In genomic region chr1:221543529-221544120, GRCh38 we compare ENCODE assay signal across 8 cellular contexts.
DNase-seq lines count a peak whose midpoint lies in the region; ATAC-seq and FAIRE-seq lines count a peak whose summit lies in the region.

No MANE protein-coding gene starts in this region.

- no peak overlapping the region for H3K9ac ChIP-seq in neuronal stem cell (ENCODE audit: low read depth, low read length, poor library complexity)

- no peak overlapping the region for H3K4ac ChIP-seq in neuronal stem cell (ENCODE audit: low read length)

- no peak overlapping the region for H3K23ac ChIP-seq in neuronal stem cell (ENCODE audit: low read depth, low read length, poor library complexity)

- H3K9me3 Mint-ChIP-seq in immature natural killer cell, result no peaks in the 10 kb centered on the region

- no peak overlapping the region for H3K27ac Mint-ChIP-seq in immature natural killer cell

- H3K27me3 Mint-ChIP-seq in immature natural killer cell (ENCODE audit: low read depth in 3 of 3), result peaks cover 0 to 10% (median 6%) of the 10 kb centered on the region in 3 donors

- no peak overlapping the region for H4K91ac ChIP-seq in neuronal stem cell (ENCODE audit: low read depth, low read length, poor library complexity)

- H3K4me3 ChIP-seq in neuronal stem cell (ENCODE audit: low read length in 2 of 2), result no peak overlapping the region

- no peak overlapping the region for H2BK15ac ChIP-seq in neuronal stem cell (ENCODE audit: low read length)

- no peaks in the 10 kb centered on the region for H3K36me3 Mint-ChIP-seq in immature natural killer cell

- H3K9me3 ChIP-seq in neuronal stem cell (replicated peaks in 1 of 2; ENCODE audit: control insufficient read depth in 2 of 2, insufficient read depth in 1 of 2, low read depth in 1 of 2, low read length in 2 of 2), result no peaks in the 10 kb centered on the region

- H3K14ac ChIP-seq in neuronal stem cell (ENCODE audit: low read length), result no peak overlapping the region

- H2AK5ac ChIP-seq in neuronal stem cell (ENCODE audit: low read depth, low read length), result no peak overlapping the region

- no peak overlapping the region for H4K8ac ChIP-seq in neuronal stem cell (ENCODE audit: low read depth, low read length)

- FAIRE-seq in GM19239 (lab: Jason Lieb, UNC), result peak; percentile 44

- H2BK5ac ChIP-seq in neuronal stem cell (ENCODE audit: low read length), result no peak overlapping the region

- WGBS in neuronal stem cell (ENCODE audit: extremely low coverage in 2 of 2, insufficient read length in 2 of 2, insufficient replicate concordance in 1 of 2), 2 donors, result no CpG with 5 or more reads among the region's 4 CpGs

- DNase-seq in ACHN (peak; percentile 48), GM19239 (ENCODE audit: insufficient read length, low spot score) (no peak), UCSD-AML1 (lab: John Stamatoyannopoulos, UW; ENCODE audit: unreplicated experiment) (peak; percentile 13), immature natural killer cell (peak in 2 of 3 donors; percentile 6 to 8), neuronal stem cell (ENCODE audit: low spot score) (no peak), NCI-H524 (lab: John Stamatoyannopoulos, UW) (no peak)

- no peaks in the 10 kb centered on the region for H3K79me1 ChIP-seq in neuronal stem cell (ENCODE audit: low read depth, low read length)

- H2AFZ ChIP-seq in neuronal stem cell (ENCODE audit: low read length), result no peak overlapping the region

- no peaks in the 10 kb centered on the region for H3K4me1 Mint-ChIP-seq in immature natural killer cell

- no peak overlapping the region for H3K27ac ChIP-seq in neuronal stem cell (replicated peaks; ENCODE audit: low read length)

- H3K27me3 ChIP-seq in neuronal stem cell (ENCODE audit: control insufficient read depth in 3 of 3, insufficient read depth in 3 of 3, low read depth in 1 of 3, low read length in 3 of 3), result no peaks in the 10 kb centered on the region

- no peak overlapping the region for H3K4me2 ChIP-seq in neuronal stem cell (ENCODE audit: insufficient read depth, low read length, poor library complexity, severe bottlenecking)

- no peak overlapping the region for H2BK120ac ChIP-seq in neuronal stem cell (ENCODE audit: low read depth, low read length)

- no peak for ATAC-seq in HG02885 (IDR thresholded peaks at IDR 0.05; ENCODE audit: poor library complexity, unreplicated experiment)
- ATAC-seq in HG03196 (IDR thresholded peaks at IDR 0.05; ENCODE audit: unreplicated experiment), result no peak

- in situ Hi-C loops in ACHN (cut with HindIII; ENCODE audit: low pct_ligation_motif_present, low pct_unique_long_range_greater_than_20kb, low sequenced_read_pairs), result no loop called here

- no peak overlapping the region for H2BK12ac ChIP-seq in neuronal stem cell (ENCODE audit: low read length)

- no peaks in the 10 kb centered on the region for H3K36me3 ChIP-seq in neuronal stem cell (replicated peaks in 1 of 2; ENCODE audit: control insufficient read depth in 2 of 2, insufficient read depth in 2 of 2, low read length in 2 of 2)

- no peaks in the 10 kb centered on the region for H3K4me1 ChIP-seq in neuronal stem cell (ENCODE audit: control insufficient read depth in 2 of 2, insufficient read depth in 1 of 2, low read depth in 1 of 2, low read length in 2 of 2)

- H3K18ac ChIP-seq in neuronal stem cell (ENCODE audit: low read length), result no peak overlapping the region

- H3K4me3 Mint-ChIP-seq in immature natural killer cell, result no peak overlapping the region

Comparison
In these comparisons a context has a peak if more than half of its experiments do, and no peak if none do; other contexts are left out.
1. DNase-seq: peak in ACHN (single experiment), UCSD-AML1 (single experiment) and immature natural killer cell (2 of 3); none in GM19239 (single experiment), neuronal stem cell (single experiment) and NCI-H524 (0 of 2).